Comparison of ENCODE assay signal across 8 cellular contexts in the genomic region with DNA sequence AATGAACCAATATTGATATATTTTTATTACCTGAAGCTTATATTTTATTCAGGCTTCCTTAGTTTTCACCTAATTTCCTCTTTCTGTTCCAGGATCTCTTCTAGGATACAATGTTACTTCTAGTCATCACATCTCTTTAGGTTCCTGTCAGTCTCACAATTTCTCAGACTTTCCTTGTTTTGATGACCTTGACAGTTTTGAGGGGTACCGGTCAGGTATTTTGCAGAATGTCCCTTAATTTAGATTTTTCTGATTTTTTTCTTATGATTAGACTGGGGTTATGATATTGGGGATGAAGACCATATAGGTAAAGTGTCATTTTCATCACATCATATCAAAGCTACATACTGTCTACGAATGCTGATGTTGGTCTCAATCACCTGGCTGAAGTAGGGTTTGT.
"Had no signal": no experiment of that assay in that cellular context is flagged by ENCODE, and none has a peak within 500 bp of the region (broad histone marks: within the 10 kb centered on the region; RNA-seq: fewer than 3 reads in every experiment).

No MANE protein-coding gene starts in this region.

- H3K9ac ChIP-seq: KMS-11 had no signal

- DNase-seq: IMR-90, Karpas-422, KBM-7, KG1 had no signal

- FAIRE-seq: HTR-8/SVneo had no signal

- H3K36me3 Mint-ChIP-seq: IgD-negative memory B cell had no signal

- H3K4me2 ChIP-seq: KMS-11 had no signal

- H3K27ac ChIP-seq: HL-60, KMS-11 had no signal

- H3K4me1 Mint-ChIP-seq: IgD-negative memory B cell had no signal

- H3K4me3 Mint-ChIP-seq: IgD-negative memory B cell had no signal

- H3K27ac Mint-ChIP-seq: IgD-negative memory B cell had no signal
